In the genomic region with DNA sequence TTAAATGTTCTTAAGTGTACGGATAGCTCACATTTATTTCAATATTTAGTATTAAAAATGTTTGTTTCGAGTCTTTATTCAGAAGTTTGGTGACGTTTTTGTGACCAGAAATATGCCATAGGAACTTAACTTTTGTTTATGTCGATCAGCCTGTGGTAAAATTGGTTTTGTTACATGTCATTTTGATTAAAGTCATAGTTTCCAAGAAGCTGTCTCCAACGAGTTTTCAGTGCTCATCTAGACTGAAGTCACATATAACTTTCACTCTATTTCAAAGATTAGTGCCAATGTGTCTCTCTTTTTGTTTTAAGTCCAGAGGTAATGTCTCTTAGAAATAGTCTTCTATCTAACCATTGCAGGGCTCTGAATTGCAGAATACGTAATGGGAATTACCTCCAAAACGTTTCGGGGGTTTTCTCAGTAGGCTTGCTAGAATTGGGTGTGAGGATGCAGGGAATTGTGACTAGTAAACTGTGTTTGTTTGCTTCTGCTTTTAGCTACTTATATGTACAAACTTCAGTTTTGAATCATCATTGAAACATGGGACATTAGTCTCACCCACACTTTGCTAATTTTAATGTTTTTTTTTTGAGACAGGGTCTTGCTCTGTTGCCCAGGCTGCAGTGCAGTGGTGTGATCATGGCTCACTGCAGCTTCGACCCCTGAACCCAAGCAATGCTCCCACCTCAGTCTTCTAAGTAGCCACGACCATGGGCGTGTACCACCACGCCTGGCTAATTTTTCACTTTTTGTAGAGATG, we compare ENCODE assay signal across 13 cellular contexts. TPM values are rescaled to one million over a fixed set of nuclear protein-coding genes. Genes with fewer than 3 reads are reported as not detected.
DNase-seq lines count a peak whose midpoint lies in the region; ATAC-seq and TF ChIP-seq lines count a peak whose summit lies in the region.
"Had no signal": no experiment of that assay in that cellular context is flagged by ENCODE, and none has a peak within 500 bp of the region (broad histone marks: within the 10 kb centered on the region; RNA-seq: fewer than 3 reads in every experiment).

No MANE protein-coding gene starts in this region.

- H3K27me3 Mint-ChIP-seq in activated CD4-positive, alpha-beta T cell treated with anti-CD3 and anti-CD28 coated beads, Interleukin-2, amount 10 ng/mL, durations not matched to agents 24 days and 14 days, result no peaks in the 10 kb centered on the region
- no peaks in the 10 kb centered on the region for H3K27me3 Mint-ChIP-seq in activated T-helper 17 cell treated with anti-CD3 and anti-CD28 coated beads, Interleukin-2, amount 50 U/mL, for 72 hours

- peaks cover 80% of the 10 kb centered on the region for H3K79me2 ChIP-seq in MM.1S (ENCODE audit: low read length)

- peak; percentile 25 for ATAC-seq in activated T-helper 17 cell treated with anti-CD3 and anti-CD28 coated beads, Interleukin-2, amount 50 U/mL, for 72 hours (replicated peaks)

- intact Hi-C loops in activated CD4-positive, alpha-beta T cell treated with anti-CD3 and anti-CD28 coated beads, Interleukin-2, amount 10 ng/mL, durations not matched to agents 24 days and 14 days (cut with micrococcal nuclease), result loop anchor here (1.0 to 5.0 kb wide), 2 partner anchors 33 to 117 kb away; no protein-coding TSS in a partner anchor
- intact Hi-C loops in tibial artery (cut with DNase I; ENCODE audit: low total_unique reads), result no loop called here

- H3K4me1 ChIP-seq in MM.1S (ENCODE audit: low read length) (peaks cover 19% of the 10 kb centered on the region), skeletal muscle satellite cell (ENCODE audit: control insufficient read depth, insufficient read depth, low read length) (peaks cover 21% of the 10 kb centered on the region), tibial artery (peaks cover 0 to 13% (median 8%) of the 10 kb centered on the region in 4 donors)

- no peak overlapping the region for H3K4me3 ChIP-seq in MM.1S (ENCODE audit: low read length)
- H3K4me3 ChIP-seq in skeletal muscle satellite cell (ENCODE audit: low read length), result no peak overlapping the region
- no peak overlapping the region for H3K4me3 ChIP-seq in tibial artery
- no peak overlapping the region for H3K4me3 ChIP-seq in H7 (ENCODE audit: insufficient read depth, low read depth, low read length)

- TF ChIP-seq CTCF in MM.1S (IDR thresholded peaks at IDR 0.05; ENCODE audit: low read length) (no peak), tibial artery (IDR thresholded peaks at IDR 0.05) (no peak)

- H3K9ac ChIP-seq in MM.1S (ENCODE audit: low read length) (no peak overlapping the region), skeletal muscle satellite cell (ENCODE audit: low read depth, low read length) (no peak overlapping the region)

- no peaks in the 10 kb centered on the region for H3K9me2 ChIP-seq in MM.1S (replicated peaks; ENCODE audit: insufficient read depth, low read length)

- H2AFZ ChIP-seq in MM.1S (ENCODE audit: low read length), result no peak overlapping the region

- no peaks in the 10 kb centered on the region for H4K20me1 ChIP-seq in MM.1S (ENCODE audit: insufficient read depth, low read length)

- H3K9me3 Mint-ChIP-seq in activated CD4-positive, alpha-beta T cell treated with anti-CD3 and anti-CD28 coated beads, Interleukin-2, amount 10 ng/mL, durations not matched to agents 24 days and 14 days, result no peaks in the 10 kb centered on the region
- H3K9me3 Mint-ChIP-seq in activated T-helper 17 cell treated with anti-CD3 and anti-CD28 coated beads, Interleukin-2, amount 50 U/mL, for 72 hours, result no peaks in the 10 kb centered on the region

- no peak for DNase-seq in activated CD4-positive, alpha-beta T cell treated with anti-CD3 and anti-CD28 coated beads, Interleukin-2, amount 10 ng/mL, durations not matched to agents 24 days and 14 days
- no peak for DNase-seq in activated CD4-positive, alpha-beta T cell treated with anti-CD3 and anti-CD28 coated beads for 1 hour
- DNase-seq in MM.1S, result no peak
- no peak for DNase-seq in tibial artery
- no peak for DNase-seq in H7
- DNase-seq in NCI-H2227 (lab: John Stamatoyannopoulos, UW; ENCODE audit: unreplicated experiment), result no peak
- DNase-seq: Calu3; effector CD4-positive, alpha-beta T cell; mesendoderm; NCI-H1048; small intestine had no signal

- H3K9me3 ChIP-seq in MM.1S (replicated peaks; ENCODE audit: insufficient read depth, low read length) (no peaks in the 10 kb centered on the region), skeletal muscle satellite cell (replicated peaks; ENCODE audit: low read length) (no peaks in the 10 kb centered on the region), tibial artery (no peaks in the 10 kb centered on the region)

- peak overlapping the region; percentile 80; the same call in 1 of the 2 replicates for H3K4me2 ChIP-seq in MM.1S (ENCODE audit: low read depth, low read length)
- peak overlapping the region; percentile 79 for H3K4me2 ChIP-seq in skeletal muscle satellite cell (ENCODE audit: low read length)

- peak overlapping the region; percentile 59 for H3K4me3 Mint-ChIP-seq in activated CD4-positive, alpha-beta T cell treated with anti-CD3 and anti-CD28 coated beads, Interleukin-2, amount 10 ng/mL, durations not matched to agents 24 days and 14 days
- no peak overlapping the region for H3K4me3 Mint-ChIP-seq in activated T-helper 17 cell treated with anti-CD3 and anti-CD28 coated beads, Interleukin-2, amount 50 U/mL, for 72 hours

- H3K27ac ChIP-seq in MM.1S (ENCODE audit: low read length), result no peak overlapping the region
- H3K27ac ChIP-seq in tibial artery, result no peak overlapping the region

- no peaks in the 10 kb centered on the region for H3F3A ChIP-seq in MM.1S (ENCODE audit: insufficient read depth, low read length)

- no peaks in the 10 kb centered on the region for H3K27me3 ChIP-seq in MM.1S (replicated peaks; ENCODE audit: insufficient read depth, low read length)
- H3K27me3 ChIP-seq in skeletal muscle satellite cell (ENCODE audit: control insufficient read depth, insufficient read depth, low read length), result no peaks in the 10 kb centered on the region
- H3K27me3 ChIP-seq in tibial artery, result no peaks in the 10 kb centered on the region
- no peaks in the 10 kb centered on the region for H3K27me3 ChIP-seq in H7 (ENCODE audit: control insufficient read depth, insufficient read depth, low read length)

- peak overlapping the region; percentile 91 for H3K27ac Mint-ChIP-seq in activated CD4-positive, alpha-beta T cell treated with anti-CD3 and anti-CD28 coated beads, Interleukin-2, amount 10 ng/mL, durations not matched to agents 24 days and 14 days
- H3K27ac Mint-ChIP-seq in activated T-helper 17 cell treated with anti-CD3 and anti-CD28 coated beads, Interleukin-2, amount 50 U/mL, for 72 hours, result peak overlapping the region; percentile 75

- peaks cover 22% of the 10 kb centered on the region for H3K4me1 Mint-ChIP-seq in activated CD4-positive, alpha-beta T cell treated with anti-CD3 and anti-CD28 coated beads, Interleukin-2, amount 10 ng/mL, durations not matched to agents 24 days and 14 days
- H3K4me1 Mint-ChIP-seq in activated T-helper 17 cell treated with anti-CD3 and anti-CD28 coated beads, Interleukin-2, amount 50 U/mL, for 72 hours, result peaks cover 8% of the 10 kb centered on the region

- peaks cover 34% of the 10 kb centered on the region for H3K36me3 Mint-ChIP-seq in activated CD4-positive, alpha-beta T cell treated with anti-CD3 and anti-CD28 coated beads, Interleukin-2, amount 10 ng/mL, durations not matched to agents 24 days and 14 days (ENCODE audit: low read depth)
- H3K36me3 Mint-ChIP-seq in activated T-helper 17 cell treated with anti-CD3 and anti-CD28 coated beads, Interleukin-2, amount 50 U/mL, for 72 hours (ENCODE audit: low read depth), result peaks cover 48% of the 10 kb centered on the region

- H3K36me3 ChIP-seq in MM.1S (replicated peaks; ENCODE audit: insufficient read depth, low read length), result peaks cover 12% of the 10 kb centered on the region; the same call in 1 of the 2 replicates
- H3K36me3 ChIP-seq in skeletal muscle satellite cell (ENCODE audit: insufficient read depth, low read length), result peaks cover 9% of the 10 kb centered on the region
- no peaks in the 10 kb centered on the region for H3K36me3 ChIP-seq in tibial artery
- H3K36me3 ChIP-seq in H7 (replicated peaks; ENCODE audit: control insufficient read depth, insufficient read depth, low read length), result peaks cover 8% of the 10 kb centered on the region

RNA-seq across cellular contexts. Expression of a gene that starts 3.0 kb away (rescaled TPM):
- 69.3 and 73.1 TPM in 2 replicates for total RNA-seq in activated CD4-positive, alpha-beta T cell treated with anti-CD3 and anti-CD28 coated beads, Interleukin-2, amount 10 ng/mL, durations not matched to agents 24 days and 14 days
- 10 to 100 TPM; 85.7 to 99.5 TPM for total RNA-seq in activated T-helper 17 cell treated with anti-CD3 and anti-CD28 coated beads, Interleukin-2, amount 50 U/mL, for 72 hours
- total RNA-seq in skeletal muscle satellite cell (2012; rRNA removed), result 15.7 and 22.1 TPM in 2 replicates
- total RNA-seq in H7 (2014; rRNA removed; shearing (Covaris generic)), result 87.4 and 126 TPM in 2 replicates

RNA-seq across cellular contexts. Expression of a gene that starts 55.2 kb away (rescaled TPM):
- 8.4 and 9.1 TPM in 2 replicates for total RNA-seq in activated CD4-positive, alpha-beta T cell treated with anti-CD3 and anti-CD28 coated beads, Interleukin-2, amount 10 ng/mL, durations not matched to agents 24 days and 14 days
- total RNA-seq in activated T-helper 17 cell treated with anti-CD3 and anti-CD28 coated beads, Interleukin-2, amount 50 U/mL, for 72 hours, result 10 to 100 TPM in 1 of 2 donors, 1 to 10 TPM in 1; 3.2 to 19.3 TPM
- under 0.01 and 0.44 TPM in 2 replicates for total RNA-seq in skeletal muscle satellite cell (2012; rRNA removed)
- total RNA-seq in H7 (2014; rRNA removed; shearing (Covaris generic)), result 11.9 and 12.4 TPM in 2 replicates
